Comparison of ENCODE assay signal across 15 cellular contexts in the genomic region with DNA sequence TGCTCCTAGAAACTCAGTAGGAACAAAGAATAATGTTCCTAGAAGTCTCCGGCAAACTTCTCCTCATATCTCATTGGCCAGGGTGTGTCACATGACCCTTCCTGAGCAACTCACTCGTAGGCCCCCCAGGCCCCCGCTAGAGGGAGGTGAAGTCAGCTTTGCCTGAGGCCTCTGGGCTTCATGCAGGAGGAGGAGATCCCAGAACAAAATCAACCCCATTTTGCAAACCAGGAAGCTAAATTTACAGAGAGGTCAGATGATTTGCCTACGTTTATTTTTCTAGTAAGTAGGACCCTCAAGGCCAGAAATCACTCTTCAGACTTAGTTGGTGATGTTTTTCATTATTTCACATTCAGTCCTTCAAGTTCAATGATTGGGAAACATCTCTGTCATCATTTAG.
DNase-seq lines count a peak whose midpoint lies in the region; ATAC-seq and TF ChIP-seq lines count a peak whose summit lies in the region.
"Had no signal": no experiment of that assay in that cellular context is flagged by ENCODE, and none has a peak within 500 bp of the region (broad histone marks: within the 10 kb centered on the region; RNA-seq: fewer than 3 reads in every experiment).

No MANE protein-coding gene starts in this region.

- no peak for ATAC-seq in SK-N-SH treated with all-trans-retinoic acid at 6 μM for 48 hours
- ATAC-seq in sciatic nerve = no peak
- no peak for ATAC-seq in GM19324 (IDR thresholded peaks at IDR 0.05; ENCODE audit: low FRiP score, unreplicated experiment)
- ATAC-seq: activated CD8-positive, alpha-beta T cell treated with anti-CD3 and anti-CD28 coated beads, Interleukin-2, amount 10 ng/mL, durations not matched to agents 7 days and 5 days; stimulated activated memory B cell treated with anti-CD40 and anti-IgM and Interleukin-4, amounts not matched to agents 10 μg/mL and 1 μg/mL and 100 μg/mL, for 72 hours had no signal

- H3K4me3 ChIP-seq in GM06990 (replicated peaks; ENCODE audit: low read depth, low read length) = no peak overlapping the region
- H3K4me3 ChIP-seq in iPS-20b (ENCODE audit: low read length) = no peak overlapping the region

- H3K27ac ChIP-seq in iPS-20b (ENCODE audit: low read length) = no peak overlapping the region

- H3K9me3 ChIP-seq in iPS-20b (ENCODE audit: insufficient read depth, low read depth, low read length) = no peaks in the 10 kb centered on the region

- DNase-seq in GM06990 (ENCODE audit: extremely low read depth, insufficient read length) (no peak), HT1080 (ENCODE audit: low read depth) (peak; percentile 44), RPMI7951 (ENCODE audit: low read depth) (peak; percentile 63), hepatic stellate cell (ENCODE audit: low spot score) (no peak), sciatic nerve (ENCODE audit: low spot score) (no peak)
- DNase-seq: activated CD8-positive, alpha-beta T cell treated with anti-CD3 and anti-CD28 coated beads, Interleukin-2, amount 10 ng/mL, durations not matched to agents 7 days and 5 days; activated effector memory CD4-positive, alpha-beta T cell treated with Interleukin-2 at 50 U/mL for 16 hours; glutamatergic neuron; HFFc6; NCI-H345; nucleus accumbens had no signal

- H3K9ac ChIP-seq in iPS-20b (ENCODE audit: low read depth, low read length) = peak overlapping the region; percentile 44; the same call in 1 of the 2 replicates

- no peaks in the 10 kb centered on the region for H3K27me3 ChIP-seq in GM06990 (replicated peaks; ENCODE audit: control insufficient read depth, insufficient read depth, low read length)
- no peaks in the 10 kb centered on the region for H3K27me3 ChIP-seq in iPS-20b (ENCODE audit: insufficient read depth, low read length)

- H3K36me3 ChIP-seq in GM06990 (ENCODE audit: control insufficient read depth, insufficient read depth, low read length) (no peaks in the 10 kb centered on the region), iPS-20b (ENCODE audit: insufficient read depth, low read depth, low read length) (no peaks in the 10 kb centered on the region)

- intact Hi-C loops in sciatic nerve (cut with DNase I) = no loop called here

- TF ChIP-seq CTCF in GM06990 (IDR thresholded peaks at IDR 0.05; ENCODE audit: insufficient read depth, low read length, poor library complexity, severe bottlenecking) = peak; percentile 23

- H3K4me1 ChIP-seq in iPS-20b (ENCODE audit: insufficient read depth, low read length) = peaks cover 11% of the 10 kb centered on the region; the same call in 1 of the 2 replicates

TF ChIP-seq in SK-N-SH treated with all-trans-retinoic acid at 6 μM for 48 hours, 23 proteins besides CTCF, POLR2A, EP300 and RAD21:
- TF ChIP-seq ZNF70 (CRISPR knock-in tag; IDR thresholded peaks at IDR 0.05) = no peak
- TF ChIP-seq ISL1 (CRISPR knock-in tag; IDR thresholded peaks at IDR 0.05) = no peak
- no peak for TF ChIP-seq OSR1 (CRISPR knock-in tag; IDR thresholded peaks at IDR 0.05)
- TF ChIP-seq, protein P1, sequence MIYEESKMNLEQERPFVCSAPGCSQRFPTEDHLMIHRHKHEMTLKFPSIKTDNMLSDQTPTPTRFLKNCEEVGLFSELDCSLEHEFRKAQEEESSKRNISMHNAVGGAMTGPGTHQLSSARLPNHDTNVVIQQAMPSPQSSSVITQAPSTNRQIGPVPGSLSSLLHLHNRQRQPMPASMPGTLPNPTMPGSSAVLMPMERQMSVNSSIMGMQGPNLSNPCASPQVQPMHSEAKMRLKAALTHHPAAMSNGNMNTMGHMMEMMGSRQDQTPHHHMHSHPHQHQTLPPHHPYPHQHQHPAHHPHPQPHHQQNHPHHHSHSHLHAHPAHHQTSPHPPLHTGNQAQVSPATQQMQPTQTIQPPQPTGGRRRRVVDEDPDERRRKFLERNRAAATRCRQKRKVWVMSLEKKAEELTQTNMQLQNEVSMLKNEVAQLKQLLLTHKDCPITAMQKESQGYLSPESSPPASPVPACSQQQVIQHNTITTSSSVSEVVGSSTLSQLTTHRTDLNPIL (CRISPR knock-in tag; IDR thresholded peaks at IDR 0.05; ENCODE audit: low read depth) = no peak
- TF ChIP-seq ZFP30 (CRISPR knock-in tag; IDR thresholded peaks at IDR 0.05) = no peak
- TF ChIP-seq TCF4 (CRISPR knock-in tag; IDR thresholded peaks at IDR 0.05; ENCODE audit: borderline replicate concordance) = no peak
- TF ChIP-seq ZNF8 (CRISPR knock-in tag; IDR thresholded peaks at IDR 0.05) = no peak
- no peak for TF ChIP-seq TOX (CRISPR knock-in tag; IDR thresholded peaks at IDR 0.05; ENCODE audit: borderline replicate concordance)
- TF ChIP-seq ZFP3 (CRISPR knock-in tag; IDR thresholded peaks at IDR 0.05) = no peak
- TF ChIP-seq, protein P2, sequence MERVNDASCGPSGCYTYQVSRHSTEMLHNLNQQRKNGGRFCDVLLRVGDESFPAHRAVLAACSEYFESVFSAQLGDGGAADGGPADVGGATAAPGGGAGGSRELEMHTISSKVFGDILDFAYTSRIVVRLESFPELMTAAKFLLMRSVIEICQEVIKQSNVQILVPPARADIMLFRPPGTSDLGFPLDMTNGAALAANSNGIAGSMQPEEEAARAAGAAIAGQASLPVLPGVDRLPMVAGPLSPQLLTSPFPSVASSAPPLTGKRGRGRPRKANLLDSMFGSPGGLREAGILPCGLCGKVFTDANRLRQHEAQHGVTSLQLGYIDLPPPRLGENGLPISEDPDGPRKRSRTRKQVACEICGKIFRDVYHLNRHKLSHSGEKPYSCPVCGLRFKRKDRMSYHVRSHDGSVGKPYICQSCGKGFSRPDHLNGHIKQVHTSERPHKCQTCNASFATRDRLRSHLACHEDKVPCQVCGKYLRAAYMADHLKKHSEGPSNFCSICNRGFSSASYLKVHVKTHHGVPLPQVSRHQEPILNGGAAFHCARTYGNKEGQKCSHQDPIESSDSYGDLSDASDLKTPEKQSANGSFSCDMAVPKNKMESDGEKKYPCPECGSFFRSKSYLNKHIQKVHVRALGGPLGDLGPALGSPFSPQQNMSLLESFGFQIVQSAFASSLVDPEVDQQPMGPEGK (CRISPR knock-in tag; IDR thresholded peaks at IDR 0.05; ENCODE audit: borderline replicate concordance) = no peak
- no peak for TF ChIP-seq CSDC2 (CRISPR knock-in tag; IDR thresholded peaks at IDR 0.05)
- no peak for TF ChIP-seq RARB (CRISPR knock-in tag; IDR thresholded peaks at IDR 0.05)
- TF ChIP-seq ZNF565 (CRISPR knock-in tag; conservative IDR thresholded peaks at IDR 0.05; ENCODE audit: low read depth) = no peak
- TF ChIP-seq, protein P3, sequence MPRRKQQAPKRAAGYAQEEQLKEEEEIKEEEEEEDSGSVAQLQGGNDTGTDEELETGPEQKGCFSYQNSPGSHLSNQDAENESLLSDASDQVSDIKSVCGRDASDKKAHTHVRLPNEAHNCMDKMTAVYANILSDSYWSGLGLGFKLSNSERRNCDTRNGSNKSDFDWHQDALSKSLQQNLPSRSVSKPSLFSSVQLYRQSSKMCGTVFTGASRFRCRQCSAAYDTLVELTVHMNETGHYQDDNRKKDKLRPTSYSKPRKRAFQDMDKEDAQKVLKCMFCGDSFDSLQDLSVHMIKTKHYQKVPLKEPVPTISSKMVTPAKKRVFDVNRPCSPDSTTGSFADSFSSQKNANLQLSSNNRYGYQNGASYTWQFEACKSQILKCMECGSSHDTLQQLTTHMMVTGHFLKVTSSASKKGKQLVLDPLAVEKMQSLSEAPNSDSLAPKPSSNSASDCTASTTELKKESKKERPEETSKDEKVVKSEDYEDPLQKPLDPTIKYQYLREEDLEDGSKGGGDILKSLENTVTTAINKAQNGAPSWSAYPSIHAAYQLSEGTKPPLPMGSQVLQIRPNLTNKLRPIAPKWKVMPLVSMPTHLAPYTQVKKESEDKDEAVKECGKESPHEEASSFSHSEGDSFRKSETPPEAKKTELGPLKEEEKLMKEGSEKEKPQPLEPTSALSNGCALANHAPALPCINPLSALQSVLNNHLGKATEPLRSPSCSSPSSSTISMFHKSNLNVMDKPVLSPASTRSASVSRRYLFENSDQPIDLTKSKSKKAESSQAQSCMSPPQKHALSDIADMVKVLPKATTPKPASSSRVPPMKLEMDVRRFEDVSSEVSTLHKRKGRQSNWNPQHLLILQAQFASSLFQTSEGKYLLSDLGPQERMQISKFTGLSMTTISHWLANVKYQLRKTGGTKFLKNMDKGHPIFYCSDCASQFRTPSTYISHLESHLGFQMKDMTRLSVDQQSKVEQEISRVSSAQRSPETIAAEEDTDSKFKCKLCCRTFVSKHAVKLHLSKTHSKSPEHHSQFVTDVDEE (CRISPR knock-in tag; IDR thresholded peaks at IDR 0.05) = no peak
TF ChIP-seq in SK-N-SH treated with all-trans-retinoic acid at 6 μM for 48 hours: peak in this region for 0.

Comparison
In these comparisons a context has a peak if more than half of its experiments do, and no peak if none do; other contexts are left out.
1. DNase-seq: peak in HT1080 (single experiment) and RPMI7951 (single experiment); none in GM06990 (single experiment), hepatic stellate cell (single experiment) and sciatic nerve (single experiment).